In the genomic region with DNA sequence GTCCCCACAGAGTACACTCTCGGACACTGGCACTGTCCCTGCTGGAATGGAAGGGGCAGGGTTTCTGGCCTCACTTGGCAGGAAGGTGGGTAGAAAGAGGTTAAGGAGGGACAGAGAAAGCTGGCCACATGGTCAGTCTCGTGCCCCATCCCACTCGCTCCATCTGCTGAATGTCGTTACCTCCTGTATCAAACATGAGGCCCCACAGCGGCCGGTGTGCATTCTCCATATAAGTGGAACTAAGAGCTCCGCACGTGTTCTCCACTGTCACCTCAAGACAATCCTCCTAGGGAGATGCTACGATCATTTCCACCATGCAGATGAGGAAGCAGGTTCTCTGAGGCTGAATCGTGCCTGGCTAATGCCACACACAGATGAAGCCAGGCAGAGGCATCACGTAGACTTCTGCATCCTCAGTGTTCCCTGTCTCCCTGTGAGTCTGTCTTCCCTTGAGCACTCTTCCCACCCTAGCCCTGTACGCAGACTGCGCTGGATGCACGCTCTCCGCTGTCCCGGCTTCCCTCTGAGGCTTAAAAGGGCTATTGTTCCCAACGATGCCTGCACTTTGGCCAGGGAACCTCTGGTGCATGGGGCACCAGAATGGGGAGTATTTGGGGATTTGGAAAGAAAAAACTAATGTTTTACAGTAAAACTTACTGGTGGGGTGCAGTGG, we compare ENCODE assay signal across 22 cellular contexts. TPM values are rescaled to one million over a fixed set of nuclear protein-coding genes. Genes with fewer than 3 reads are reported as not detected.
A peak's percentile ranks its signal among the peaks of the same experiment; 100 is the strongest.
DNase-seq lines count a peak whose midpoint lies in the region; ATAC-seq and TF ChIP-seq lines count a peak whose summit lies in the region.
"Had no signal": no experiment of that assay in that cellular context is flagged by ENCODE, and none has a peak within 500 bp of the region (broad histone marks: within the 10 kb centered on the region; RNA-seq: fewer than 3 reads in every experiment).

No MANE protein-coding gene starts in this region.

- no peaks in the 10 kb centered on the region for H3K27me3 ChIP-seq in PC-9 (ENCODE audit: insufficient read depth, low read depth)
- peaks cover 0 to 9% (median 0%) of the 10 kb centered on the region in 3 donors for H3K27me3 ChIP-seq in sigmoid colon
- H3K27me3 ChIP-seq: neural progenitor cell, right atrium auricular region, uterus had no signal

- no peaks in the 10 kb centered on the region for H4K20me1 ChIP-seq in PC-9 (ENCODE audit: insufficient read depth)

- H3K27ac ChIP-seq in PC-9 (peak overlapping the region; percentile 92), sigmoid colon (no peak overlapping the region)
- H3K27ac ChIP-seq: neural progenitor cell, right atrium auricular region, uterus had no signal

- BruUV-seq in PC-9 (replicated peaks; lab: Mats Ljungman, UMichigan): no TSS peak

- TF ChIP-seq CTCF in PC-9 (conservative IDR thresholded peaks at IDR 0.05) (no peak), sigmoid colon (IDR thresholded peaks at IDR 0.05) (no peak), GM10248 (IDR thresholded peaks at IDR 0.05; ENCODE audit: control extremely low read depth, extremely low read depth, low read depth, missing control alignments) (no peak)

- POLR2A ChIA-PET in PC-9 (lab: Charles Lee; ENCODE audit: unreplicated experiment): no interaction called here
- POLR2A ChIA-PET in GM10248 (lab: Yijun Ruan, JAX): no interaction called here

- H3F3A ChIP-seq in PC-9 (ENCODE audit: insufficient read depth, low read depth): peaks cover 71% of the 10 kb centered on the region

- H3K4me3 ChIP-seq in PC-9 (peak overlapping the region; percentile 10; the same call in 1 of the 2 replicates), sigmoid colon (no peak overlapping the region)
- H3K4me3 ChIP-seq: neural progenitor cell, right atrium auricular region, uterus had no signal

- no peaks in the 10 kb centered on the region for H3K9me2 ChIP-seq in PC-9 (ENCODE audit: insufficient read depth)
- H3K9me2 ChIP-seq: SK-N-SH had no signal

- H3K9me3 ChIP-seq in PC-9 (ENCODE audit: insufficient read depth, low read depth): no peaks in the 10 kb centered on the region
- H3K9me3 ChIP-seq in sigmoid colon: no peaks in the 10 kb centered on the region
- H3K9me3 ChIP-seq: right atrium auricular region, SK-N-SH, uterus had no signal

- H3K4me1 ChIP-seq in PC-9 (replicated peaks; ENCODE audit: insufficient read depth): peaks cover 91% of the 10 kb centered on the region
- H3K4me1 ChIP-seq in sigmoid colon: no peaks in the 10 kb centered on the region
- H3K4me1 ChIP-seq: neural progenitor cell, right atrium auricular region, uterus had no signal

- peak overlapping the region; percentile 90 for H3K4me2 ChIP-seq in PC-9
- H3K4me2 ChIP-seq: neural progenitor cell, SK-N-SH had no signal

- no peak for ATAC-seq in HG02840 (IDR thresholded peaks at IDR 0.05; ENCODE audit: low FRiP score, unreplicated experiment)
- ATAC-seq: stimulated activated naive CD8-positive, alpha-beta T cell treated with anti-CD3 and anti-CD28 coated beads, Interleukin-15, Interleukin-2, amounts not matched to agents 100 U/mL and 50 U/mL, for 24 hours had no signal

- H3K36me3 ChIP-seq in PC-9 (ENCODE audit: low read depth): no peaks in the 10 kb centered on the region
- no peaks in the 10 kb centered on the region for H3K36me3 ChIP-seq in sigmoid colon
- H3K36me3 ChIP-seq: neural progenitor cell, right atrium auricular region, uterus had no signal

- intact Hi-C loops in PC-9 (cut with micrococcal nuclease; ENCODE audit: unreplicated experiment) (loop anchor here (1.0 kb wide), 3 partner anchors 8 to 34 kb away; no protein-coding TSS in a partner anchor), head of caudate nucleus (cut with DNase I) (no loop called here), sigmoid colon (cut with DNase I) (no loop called here)

- no peak for TF ChIP-seq EP300 in sigmoid colon (IDR thresholded peaks at IDR 0.05)

- WGBS in sigmoid colon, 2 donors: 86 to 88% methylated on average over 17 of the region's 17 CpGs

- DNase-seq in activated effector memory CD4-positive, alpha-beta T cell treated with anti-CD3 and anti-CD28 coated beads, Interleukin-2, amount 50 U/mL, for 16 hours: peak; percentile 52
- no peak for DNase-seq in activated effector memory CD4-positive, alpha-beta T cell treated with Interleukin-2 at 50 U/mL for 16 hours
- DNase-seq in PC-9: no peak
- DNase-seq in head of caudate nucleus: peak in 39 of 42 donors; percentile 47 to 88 (median 68)
- peak; percentile 34 for DNase-seq in sigmoid colon
- no peak for DNase-seq in ureter (ENCODE audit: low spot score)
- no peak for DNase-seq in GM10248 (ENCODE audit: extremely low spot score)
- DNase-seq: activated CD4-positive, alpha-beta T cell treated with anti-CD3 and anti-CD28 coated beads for 4 hours; activated T-cell treated with anti-CD3 and anti-CD28 coated beads, Interleukin-2, amount 50 U/mL, for 72 hours; CD4-positive, alpha-beta memory T cell; mesenchymal stem cell; NCI-H1417 treated with DMSO at 0.1 percent for 48 hours; NCI-H82; SK-N-SH; stimulated activated naive CD8-positive, alpha-beta T cell treated with anti-CD3 and anti-CD28 coated beads, Interleukin-15, Interleukin-2, amounts not matched to agents 100 U/mL and 50 U/mL, for 24 hours; uterus had no signal

- CTCF ChIA-PET in PC-9 (lab: Charles Lee) (interaction anchor here (0.6 kb wide), 1 partner anchor 32 kb away, joined by 11 read pairs; no protein-coding TSS in a partner anchor), GM10248 (lab: Yijun Ruan, JAX) (interaction anchor here (6.7 to 8.0 kb wide), 2 partner anchors 8 to 17 kb away, joined by 57 to 88 read pairs; no protein-coding TSS in a partner anchor)

- peaks cover 24% of the 10 kb centered on the region for H3K79me2 ChIP-seq in PC-9 (ENCODE audit: low read depth)

- H2AFZ ChIP-seq in PC-9: no peak overlapping the region
- H2AFZ ChIP-seq: neural progenitor cell had no signal

- TF ChIP-seq POLR2A in sigmoid colon (IDR thresholded peaks at IDR 0.05): no peak

RNA-seq across cellular contexts. Expression of a gene that starts 35.1 kb away (rescaled TPM):
- total RNA-seq in PC-9 (2021) (146 and 171 TPM in 2 replicates), sigmoid colon (10 to 100 TPM in 3 of 4 donors, 1 to 10 TPM in 1; 7.6 to 28.9 (median 15.9) TPM), ureter (19.2 TPM)
- polyA plus RNA-seq in sigmoid colon: 1 to 10 TPM in 2 of 3 donors, under 1 TPM in 1; 0.69 to 8.4 (median 7.4) TPM
- total RNA-seq: H1 had no signal
- polyA plus RNA-seq: AG04450, H1, keratinocyte, SK-N-SH had no signal

Comparison
In these comparisons a context has a peak if more than half of its experiments do, and no peak if none do; other contexts are left out.
1. DNase-seq: peak in activated effector memory CD4-positive, alpha-beta T cell treated with anti-CD3 and anti-CD28 coated beads, Interleukin-2, amount 50 U/mL, for 16 hours (single experiment), head of caudate nucleus (39 of 42) and sigmoid colon (single experiment); none in activated effector memory CD4-positive, alpha-beta T cell treated with Interleukin-2 at 50 U/mL for 16 hours (single experiment), PC-9 (0 of 2), ureter (single experiment) and GM10248 (single experiment).